ENCODE assay signal across 2 cellular contexts in genomic region chr2:99851091-99851490, GRCh38.
TF ChIP-seq lines count a peak whose summit lies in the region.

No MANE protein-coding gene starts in this region.

TF ChIP-seq in liver, 16 proteins besides CTCF, POLR2A, EP300 and RAD21 (continued from another document):
- TF ChIP-seq, protein P1, sequence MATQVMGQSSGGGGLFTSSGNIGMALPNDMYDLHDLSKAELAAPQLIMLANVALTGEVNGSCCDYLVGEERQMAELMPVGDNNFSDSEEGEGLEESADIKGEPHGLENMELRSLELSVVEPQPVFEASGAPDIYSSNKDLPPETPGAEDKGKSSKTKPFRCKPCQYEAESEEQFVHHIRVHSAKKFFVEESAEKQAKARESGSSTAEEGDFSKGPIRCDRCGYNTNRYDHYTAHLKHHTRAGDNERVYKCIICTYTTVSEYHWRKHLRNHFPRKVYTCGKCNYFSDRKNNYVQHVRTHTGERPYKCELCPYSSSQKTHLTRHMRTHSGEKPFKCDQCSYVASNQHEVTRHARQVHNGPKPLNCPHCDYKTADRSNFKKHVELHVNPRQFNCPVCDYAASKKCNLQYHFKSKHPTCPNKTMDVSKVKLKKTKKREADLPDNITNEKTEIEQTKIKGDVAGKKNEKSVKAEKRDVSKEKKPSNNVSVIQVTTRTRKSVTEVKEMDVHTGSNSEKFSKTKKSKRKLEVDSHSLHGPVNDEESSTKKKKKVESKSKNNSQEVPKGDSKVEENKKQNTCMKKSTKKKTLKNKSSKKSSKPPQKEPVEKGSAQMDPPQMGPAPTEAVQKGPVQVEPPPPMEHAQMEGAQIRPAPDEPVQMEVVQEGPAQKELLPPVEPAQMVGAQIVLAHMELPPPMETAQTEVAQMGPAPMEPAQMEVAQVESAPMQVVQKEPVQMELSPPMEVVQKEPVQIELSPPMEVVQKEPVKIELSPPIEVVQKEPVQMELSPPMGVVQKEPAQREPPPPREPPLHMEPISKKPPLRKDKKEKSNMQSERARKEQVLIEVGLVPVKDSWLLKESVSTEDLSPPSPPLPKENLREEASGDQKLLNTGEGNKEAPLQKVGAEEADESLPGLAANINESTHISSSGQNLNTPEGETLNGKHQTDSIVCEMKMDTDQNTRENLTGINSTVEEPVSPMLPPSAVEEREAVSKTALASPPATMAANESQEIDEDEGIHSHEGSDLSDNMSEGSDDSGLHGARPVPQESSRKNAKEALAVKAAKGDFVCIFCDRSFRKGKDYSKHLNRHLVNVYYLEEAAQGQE (IDR thresholded peaks at IDR 0.05) = no peak
- TF ChIP-seq FOXA2 (IDR thresholded peaks at IDR 0.05) (no peak), ATF3 (IDR thresholded peaks at IDR 0.05) (no peak), FOXA1 (IDR thresholded peaks at IDR 0.05) (no peak), JUND (IDR thresholded peaks at IDR 0.05) (no peak), SP1 (IDR thresholded peaks at IDR 0.05) (no peak)
- TF ChIP-seq, protein P2, sequence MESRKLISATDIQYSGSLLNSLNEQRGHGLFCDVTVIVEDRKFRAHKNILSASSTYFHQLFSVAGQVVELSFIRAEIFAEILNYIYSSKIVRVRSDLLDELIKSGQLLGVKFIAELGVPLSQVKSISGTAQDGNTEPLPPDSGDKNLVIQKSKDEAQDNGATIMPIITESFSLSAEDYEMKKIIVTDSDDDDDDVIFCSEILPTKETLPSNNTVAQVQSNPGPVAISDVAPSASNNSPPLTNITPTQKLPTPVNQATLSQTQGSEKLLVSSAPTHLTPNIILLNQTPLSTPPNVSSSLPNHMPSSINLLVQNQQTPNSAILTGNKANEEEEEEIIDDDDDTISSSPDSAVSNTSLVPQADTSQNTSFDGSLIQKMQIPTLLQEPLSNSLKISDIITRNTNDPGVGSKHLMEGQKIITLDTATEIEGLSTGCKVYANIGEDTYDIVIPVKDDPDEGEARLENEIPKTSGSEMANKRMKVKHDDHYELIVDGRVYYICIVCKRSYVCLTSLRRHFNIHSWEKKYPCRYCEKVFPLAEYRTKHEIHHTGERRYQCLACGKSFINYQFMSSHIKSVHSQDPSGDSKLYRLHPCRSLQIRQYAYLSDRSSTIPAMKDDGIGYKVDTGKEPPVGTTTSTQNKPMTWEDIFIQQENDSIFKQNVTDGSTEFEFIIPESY (IDR thresholded peaks at IDR 0.05) = no peak

TF ChIP-seq in HepG2, 621 proteins besides CTCF, POLR2A, EP300 and RAD21:
- no peak for TF ChIP-seq KIAA2018 (CRISPR knock-in tag; IDR thresholded peaks at IDR 0.05; ENCODE audit: borderline replicate concordance)
- no peak for TF ChIP-seq XRCC5 (optimal IDR thresholded peaks at IDR 0.05; ENCODE audit: low read length)
